ENCODE assay signal across 2 cellular contexts in genomic region chr17:7307686-7308624, GRCh38.
TF ChIP-seq lines count a peak whose summit lies in the region.

No MANE protein-coding gene starts in this region.

TF ChIP-seq in WTC11, 78 proteins besides CTCF, POLR2A, EP300 and RAD21 (continued from another document):
- no peak for TF ChIP-seq AFF4 (CRISPR knock-in tag; IDR thresholded peaks at IDR 0.05; ENCODE audit: borderline replicate concordance)
- no peak for TF ChIP-seq ZMAT4 (CRISPR knock-in tag; IDR thresholded peaks at IDR 0.05)
- peak; percentile 41 for TF ChIP-seq GABPB1 (CRISPR knock-in tag; IDR thresholded peaks at IDR 0.05)
- peak; percentile 13 for TF ChIP-seq FOXP1 (CRISPR knock-in tag; IDR thresholded peaks at IDR 0.05; ENCODE audit: borderline replicate concordance)
- TF ChIP-seq ZBTB43 (CRISPR knock-in tag; IDR thresholded peaks at IDR 0.05) = no peak; the same call in 1 of the 2 replicates
- TF ChIP-seq TEAD4 (CRISPR knock-in tag; IDR thresholded peaks at IDR 0.05) = no peak
- no peak for TF ChIP-seq FOXK1 (CRISPR knock-in tag; IDR thresholded peaks at IDR 0.05)
- TF ChIP-seq AR (CRISPR knock-in tag; IDR thresholded peaks at IDR 0.05) = no peak
- TF ChIP-seq ZNF138 (CRISPR knock-in tag; conservative IDR thresholded peaks at IDR 0.05) = no peak
- TF ChIP-seq ZSCAN18 (CRISPR knock-in tag; IDR thresholded peaks at IDR 0.05) = no peak
- no peak for TF ChIP-seq JAZF1 (CRISPR knock-in tag; IDR thresholded peaks at IDR 0.05)

TF ChIP-seq in HepG2, 621 proteins besides CTCF, POLR2A, EP300 and RAD21 (continued from another document and continues in another):
- no peak for TF ChIP-seq PRDM4 (CRISPR knock-in tag; IDR thresholded peaks at IDR 0.05; ENCODE audit: borderline replicate concordance)
- TF ChIP-seq RELA (CRISPR knock-in tag; IDR thresholded peaks at IDR 0.05) = no peak
- TF ChIP-seq BRCA1 (CRISPR knock-in tag; IDR thresholded peaks at IDR 0.05) = no peak
- TF ChIP-seq TIGD3 (CRISPR knock-in tag; IDR thresholded peaks at IDR 0.05; ENCODE audit: borderline replicate concordance) = no peak
- TF ChIP-seq RCOR2 (CRISPR knock-in tag; IDR thresholded peaks at IDR 0.05) = no peak
- no peak for TF ChIP-seq DR1 (CRISPR knock-in tag; IDR thresholded peaks at IDR 0.05)
- TF ChIP-seq ZMYM4 (CRISPR knock-in tag; IDR thresholded peaks at IDR 0.05) = no peak
- no peak for TF ChIP-seq FLYWCH1 (CRISPR knock-in tag; IDR thresholded peaks at IDR 0.05)
- TF ChIP-seq ZSCAN12 (CRISPR knock-in tag; IDR thresholded peaks at IDR 0.05) = no peak
- TF ChIP-seq SMC3 (IDR thresholded peaks at IDR 0.05; ENCODE audit: low read length) = no peak
- no peak for TF ChIP-seq ZNF136 (CRISPR knock-in tag; IDR thresholded peaks at IDR 0.05; ENCODE audit: low read depth)
- no peak for TF ChIP-seq ZFP36L2 (CRISPR knock-in tag; IDR thresholded peaks at IDR 0.05)
- no peak for TF ChIP-seq ZNF124 (CRISPR knock-in tag; IDR thresholded peaks at IDR 0.05)
- TF ChIP-seq MLX (CRISPR knock-in tag; IDR thresholded peaks at IDR 0.05) = no peak
- TF ChIP-seq ZNF800 (CRISPR knock-in tag; IDR thresholded peaks at IDR 0.05) = no peak
- no peak for TF ChIP-seq ATM (IDR thresholded peaks at IDR 0.05; ENCODE audit: borderline replicate concordance)
- TF ChIP-seq ZBTB46 (CRISPR knock-in tag; IDR thresholded peaks at IDR 0.05; ENCODE audit: borderline replicate concordance) = 0 out of 2 replicates have a peak, but pooled peaks have one; percentile 55
- no peak for TF ChIP-seq TRAFD1 (CRISPR knock-in tag; IDR thresholded peaks at IDR 0.05; ENCODE audit: borderline replicate concordance)
- TF ChIP-seq CEBPZ (IDR thresholded peaks at IDR 0.05; ENCODE audit: low read length) = no peak
- TF ChIP-seq PHB2 (IDR thresholded peaks at IDR 0.05; ENCODE audit: partially characterized antibody) = no peak
- TF ChIP-seq HNRNPK (IDR thresholded peaks at IDR 0.05; ENCODE audit: low read depth, low read length, poor library complexity, severe bottlenecking) = peak; percentile 79
- no peak for TF ChIP-seq GATAD2A (CRISPR knock-in tag; IDR thresholded peaks at IDR 0.05)
- TF ChIP-seq ZNF30 (CRISPR knock-in tag; IDR thresholded peaks at IDR 0.05) = no peak
- no peak for TF ChIP-seq ZNF468 (CRISPR knock-in tag; IDR thresholded peaks at IDR 0.05)
- no peak for TF ChIP-seq HOXA9 (CRISPR knock-in tag; IDR thresholded peaks at IDR 0.05; ENCODE audit: borderline replicate concordance)
- no peak for TF ChIP-seq ZMAT5 (CRISPR knock-in tag; IDR thresholded peaks at IDR 0.05; ENCODE audit: borderline replicate concordance, low read depth)
- no peak for TF ChIP-seq HNF1A (IDR thresholded peaks at IDR 0.05; ENCODE audit: low read depth)
- TF ChIP-seq HNF1A (CRISPR knock-in tag; IDR thresholded peaks at IDR 0.05; ENCODE audit: borderline replicate concordance) = no peak
- TF ChIP-seq ZNF274 (CRISPR knock-in tag; IDR thresholded peaks at IDR 0.05) = no peak
- no peak for TF ChIP-seq ZNF615 (CRISPR knock-in tag; IDR thresholded peaks at IDR 0.05; ENCODE audit: borderline replicate concordance)
- no peak for TF ChIP-seq ZNF234 (CRISPR knock-in tag; conservative IDR thresholded peaks at IDR 0.05)
- no peak for TF ChIP-seq ZNF619 (CRISPR knock-in tag; IDR thresholded peaks at IDR 0.05)
- peak; percentile 8; the same call in 1 of the 2 replicates for TF ChIP-seq ZSCAN25 (CRISPR knock-in tag; IDR thresholded peaks at IDR 0.05)
- TF ChIP-seq DNMT1 (CRISPR knock-in tag; IDR thresholded peaks at IDR 0.05) = no peak
- 0 out of 2 replicates have a peak, but pooled peaks have one; percentile 61 for TF ChIP-seq ZNF546 (CRISPR knock-in tag; conservative IDR thresholded peaks at IDR 0.05)
- TF ChIP-seq THAP8 (CRISPR knock-in tag; IDR thresholded peaks at IDR 0.05; ENCODE audit: borderline replicate concordance) = no peak
- 0 out of 2 replicates have a peak, but pooled peaks have one; percentile 36 for TF ChIP-seq MEF2D (CRISPR knock-in tag; IDR thresholded peaks at IDR 0.05)
